1 cellular context compared by ENCODE assay signal in genomic region chr7:76272142-76272541, GRCh38.
TF ChIP-seq lines count a peak whose summit lies in the region.

No MANE protein-coding gene starts in this region.

TF ChIP-seq in WTC11, 78 proteins besides CTCF, POLR2A, EP300 and RAD21 (continued from another document):
- TF ChIP-seq, protein P1, sequence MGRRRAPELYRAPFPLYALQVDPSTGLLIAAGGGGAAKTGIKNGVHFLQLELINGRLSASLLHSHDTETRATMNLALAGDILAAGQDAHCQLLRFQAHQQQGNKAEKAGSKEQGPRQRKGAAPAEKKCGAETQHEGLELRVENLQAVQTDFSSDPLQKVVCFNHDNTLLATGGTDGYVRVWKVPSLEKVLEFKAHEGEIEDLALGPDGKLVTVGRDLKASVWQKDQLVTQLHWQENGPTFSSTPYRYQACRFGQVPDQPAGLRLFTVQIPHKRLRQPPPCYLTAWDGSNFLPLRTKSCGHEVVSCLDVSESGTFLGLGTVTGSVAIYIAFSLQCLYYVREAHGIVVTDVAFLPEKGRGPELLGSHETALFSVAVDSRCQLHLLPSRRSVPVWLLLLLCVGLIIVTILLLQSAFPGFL (CRISPR knock-in tag; IDR thresholded peaks at IDR 0.05; ENCODE audit: borderline replicate concordance): no peak
